In the genomic region with DNA sequence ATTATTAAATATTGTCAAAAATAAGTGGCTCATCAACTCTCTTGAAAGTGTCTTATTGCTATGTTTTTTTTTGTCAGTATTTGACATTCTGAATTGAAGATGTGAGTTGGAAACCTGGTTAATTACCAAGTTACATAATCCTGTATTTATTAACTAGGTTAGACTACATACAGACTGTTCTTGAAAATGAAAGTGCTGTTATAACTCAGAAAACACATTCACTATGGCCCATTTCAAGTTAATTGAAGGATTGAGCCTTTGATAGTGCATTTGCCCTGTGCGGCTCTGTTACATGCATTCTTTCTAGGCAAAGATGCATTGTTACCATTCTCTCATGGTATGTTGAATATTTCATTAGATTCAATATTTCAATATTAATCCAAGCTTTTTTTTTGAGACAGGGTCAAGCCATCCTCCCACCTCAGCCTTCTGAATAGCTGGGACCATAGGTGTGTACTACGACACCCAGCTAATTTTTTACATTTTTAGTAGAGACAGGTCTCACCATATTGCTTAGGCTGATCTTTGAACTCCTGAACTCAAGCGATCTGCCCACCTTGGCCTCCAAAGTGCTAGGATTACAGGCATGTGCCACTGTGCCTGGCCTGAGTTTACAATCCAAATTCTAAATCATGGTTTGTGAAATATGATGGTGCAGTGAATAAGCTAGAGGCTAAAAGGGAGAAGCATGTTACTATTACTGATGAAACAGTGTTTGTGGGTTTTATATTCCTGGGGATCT, we compare ENCODE assay signal across 15 cellular contexts. TPM values are rescaled to one million over a fixed set of nuclear protein-coding genes. Genes with fewer than 3 reads are reported as not detected.
DNase-seq lines count a peak whose midpoint lies in the region; ATAC-seq and TF ChIP-seq lines count a peak whose summit lies in the region.
"Had no signal": no experiment of that assay in that cellular context is flagged by ENCODE, and none has a peak within 500 bp of the region (broad histone marks: within the 10 kb centered on the region; RNA-seq: fewer than 3 reads in every experiment).

No MANE protein-coding gene starts in this region.

- H3K36me3 ChIP-seq in GM23248 (ENCODE audit: low read depth) (peaks cover 14% of the 10 kb centered on the region; the same call in 1 of the 2 replicates), right lobe of liver (peaks cover 0 to 5% (median 2%) of the 10 kb centered on the region in 4 donors), colonic mucosa (no peaks in the 10 kb centered on the region)

- no peak for TF ChIP-seq POLR2A in right lobe of liver (IDR thresholded peaks at IDR 0.05)

- H3K27ac Mint-ChIP-seq in chondrocyte (ENCODE audit: unreplicated experiment): peak overlapping the region; percentile 45
- H3K27ac Mint-ChIP-seq: CD8-positive, alpha-beta T cell had no signal

- peak overlapping the region; percentile 1 for H3K4me2 ChIP-seq in GM23248 (ENCODE audit: unreplicated experiment)

- H4K20me1 ChIP-seq in GM23248 (ENCODE audit: insufficient read depth): peaks cover 32% of the 10 kb centered on the region

- H3K4me3 ChIP-seq in GM23248 (0 out of 2 replicates have a peak overlapping the region, but pooled peaks have one; percentile 1), right lobe of liver (no peak overlapping the region), colonic mucosa (no peak overlapping the region)

- no peaks in the 10 kb centered on the region for H3K27me3 Mint-ChIP-seq in chondrocyte (ENCODE audit: low read depth)

- H3K4me1 ChIP-seq in GM23248 (ENCODE audit: insufficient read depth) (peaks cover 31% of the 10 kb centered on the region), right lobe of liver (peaks cover 0 to 35% (median 16%) of the 10 kb centered on the region in 4 donors), colonic mucosa (no peaks in the 10 kb centered on the region)

- DNase-seq in GM23248 (no peak), chondrocyte (ENCODE audit: low spot score) (no peak), right lobe of liver (no peak), renal cortical epithelial cell (ENCODE audit: low read depth) (peak; percentile 59), cerebellar nuclear complex (lab: John Stamatoyannopoulos, UW) (no peak), NCI-H2107 (lab: John Stamatoyannopoulos, UW) (no peak), colonic mucosa (no peak)
- DNase-seq: CD8-positive, alpha-beta T cell; DMS79 treated with DMSO at 0.1 percent for 48 hours; GDM1; Karpas-422; NCI-H1105 treated with DMSO at 0.1 percent for 48 hours; NCI-H187; NCI-H446 had no signal

- H3K4me1 Mint-ChIP-seq in chondrocyte (ENCODE audit: low read depth): peaks cover 61% of the 10 kb centered on the region

- H3K9me3 ChIP-seq in GM23248 (ENCODE audit: low read depth): no peaks in the 10 kb centered on the region
- no peaks in the 10 kb centered on the region for H3K9me3 ChIP-seq in right lobe of liver
- H3K9me3 ChIP-seq in colonic mucosa: no peaks in the 10 kb centered on the region

- H3K27me3 ChIP-seq in GM23248 (replicated peaks; ENCODE audit: insufficient read depth): no peaks in the 10 kb centered on the region
- no peaks in the 10 kb centered on the region for H3K27me3 ChIP-seq in right lobe of liver
- no peaks in the 10 kb centered on the region for H3K27me3 ChIP-seq in colonic mucosa

- 95 to 97% methylated on average over 3 of the region's 3 CpGs for WGBS in GM23248 (ENCODE audit: low coverage in 1 of 2, low lambda C conversion rate in 2 of 2, missing lambda C conversion rate in 2 of 2), 2 experiments
- 44% methylated on average over 3 of the region's 3 CpGs for WGBS in right lobe of liver (ENCODE audit: insufficient coverage, low coverage, low lambda C conversion rate, missing lambda C conversion rate)

- no peak overlapping the region for H3K9ac ChIP-seq in GM23248
- no peak overlapping the region for H3K9ac ChIP-seq in colonic mucosa (ENCODE audit: low read depth in 2 of 2, low read length in 2 of 2)

- peak; percentile 55 to 77 (median 70) for ATAC-seq in right lobe of liver
- ATAC-seq: CD8-positive, alpha-beta T cell; Right ventricle myocardium inferior had no signal

- intact Hi-C loops in right lobe of liver (cut with DNase I) (no loop called here), colonic mucosa (cut with DNase I) (no loop called here)

- H2AFZ ChIP-seq in GM23248: no peak overlapping the region

- H3K27ac ChIP-seq in GM23248 (no peak overlapping the region), right lobe of liver (peak overlapping the region in 1 of 3 donors; percentile 68), colonic mucosa (no peak overlapping the region)

- no peaks in the 10 kb centered on the region for H3K9me2 ChIP-seq in GM23248 (ENCODE audit: insufficient read depth)

- H3K4me3 Mint-ChIP-seq in chondrocyte (ENCODE audit: unreplicated experiment): no peak overlapping the region
- H3K4me3 Mint-ChIP-seq: CD8-positive, alpha-beta T cell had no signal

- TF ChIP-seq CTCF in chondrocyte (IDR thresholded peaks at IDR 0.05) (no peak), right lobe of liver (IDR thresholded peaks at IDR 0.05) (no peak), colonic mucosa (IDR thresholded peaks at IDR 0.05) (no peak)

- in situ Hi-C loops in GM23248 (cut with MboI): no loop called here

- peaks cover 100% of the 10 kb centered on the region for H3K79me2 ChIP-seq in GM23248 (ENCODE audit: insufficient read depth)

- peaks cover 22% of the 10 kb centered on the region for H3K36me3 Mint-ChIP-seq in chondrocyte (ENCODE audit: low read depth)

- H3K9me3 Mint-ChIP-seq in chondrocyte (ENCODE audit: low read depth): peaks cover 4% of the 10 kb centered on the region

- H3F3A ChIP-seq in GM23248 (ENCODE audit: insufficient read depth): peaks cover 22% of the 10 kb centered on the region; the same call in 1 of the 2 replicates

RNA-seq across cellular contexts. Expression of a gene that starts 10.0 kb away (rescaled TPM):
- 393 TPM in 2 replicates for total RNA-seq in GM23248 (2014; rRNA removed; shearing (Covaris generic))
- 194 and 195 TPM in 2 replicates for polyA plus RNA-seq in GM23248 (2016; fragmentation: Nextera tagmentation; extraction: Ambion mirVana)
- total RNA-seq in chondrocyte: 326 to 397 TPM (median 393 TPM) in 3 replicates
- total RNA-seq in right lobe of liver: 100 to 1,000 TPM; 101 to 192 (median 123) TPM
- 624 and 687 TPM in 2 replicates for total RNA-seq in renal cortical epithelial cell
- 100 to 1,000 TPM; 400 to 483 TPM for total RNA-seq in colonic mucosa
